8 cellular contexts compared by ENCODE assay signal in the genomic region with DNA sequence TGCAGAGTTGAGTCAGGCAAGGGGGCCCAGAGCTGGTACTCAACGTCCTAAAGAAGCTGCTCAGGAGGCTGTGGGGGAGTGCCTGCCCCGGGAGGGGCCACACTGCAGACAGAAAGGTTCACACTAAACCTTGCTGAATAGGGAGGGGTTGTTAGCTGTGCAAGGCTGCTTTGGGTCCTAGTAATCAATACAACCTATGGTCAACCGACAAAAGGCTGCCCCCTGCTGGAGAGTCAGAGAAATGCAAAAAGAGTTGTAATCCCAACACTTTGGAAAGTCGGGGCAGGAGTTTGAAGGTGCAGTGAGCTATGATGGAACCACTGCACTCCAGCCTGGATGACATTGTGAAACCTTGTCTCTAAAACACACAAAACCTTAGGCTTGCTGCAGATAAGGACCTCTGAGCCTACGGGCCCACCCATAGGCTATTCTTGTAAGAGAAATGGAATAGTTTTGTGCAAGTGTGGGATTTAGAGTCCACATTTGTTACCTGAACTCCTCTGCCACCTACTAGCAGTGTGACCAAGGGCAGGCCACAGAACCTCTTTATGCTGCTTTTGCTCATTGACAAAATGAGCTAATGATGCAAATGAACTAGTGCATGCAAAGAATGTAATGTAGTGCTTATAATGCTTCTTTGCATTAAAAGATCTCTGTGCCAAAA.
DNase-seq lines count a peak whose midpoint lies in the region; ATAC-seq and TF ChIP-seq lines count a peak whose summit lies in the region.

No MANE protein-coding gene starts in this region.

- no peaks in the 10 kb centered on the region for H3K9me3 Mint-ChIP-seq in activated naive CD8-positive, alpha-beta T cell treated with anti-CD3 and anti-CD28 coated beads, Interleukin-2, amount 10 ng/mL, durations not matched to agents 7 days and 5 days

- H3K36me3 Mint-ChIP-seq in activated naive CD8-positive, alpha-beta T cell treated with anti-CD3 and anti-CD28 coated beads, Interleukin-2, amount 10 ng/mL, durations not matched to agents 7 days and 5 days = no peaks in the 10 kb centered on the region

- no peak for TF ChIP-seq POLR2A in sigmoid colon (IDR thresholded peaks at IDR 0.05)

- no peak overlapping the region for H2AFZ ChIP-seq in KMS-11 (ENCODE audit: low read depth)

- no peak overlapping the region for H3K9ac ChIP-seq in KMS-11

- WGBS in sigmoid colon, 2 donors = 24 to 33% methylated on average over 5 of the region's 5 CpGs

- POLR2A ChIA-PET in activated naive CD8-positive, alpha-beta T cell treated with anti-CD3 and anti-CD28 coated beads, Interleukin-2, amount 10 ng/mL, durations not matched to agents 7 days and 5 days (lab: Charles Lee) = interaction anchor here (0.9 kb wide), 1 partner anchor 460 kb away, joined by 3 read pairs; the partner anchor contains the start of gene STAM2

- no peaks in the 10 kb centered on the region for H3K79me2 ChIP-seq in KMS-11 (ENCODE audit: insufficient read depth, low read depth)

- H3K9me3 ChIP-seq in BE2C (no peaks in the 10 kb centered on the region), left ventricle myocardium inferior (replicated peaks) (no peaks in the 10 kb centered on the region), sigmoid colon (no peaks in the 10 kb centered on the region)

- H3K27ac ChIP-seq in KMS-11 (no peak overlapping the region), left ventricle myocardium inferior (replicated peaks) (no peak overlapping the region), sigmoid colon (no peak overlapping the region)

- no peak overlapping the region for H3K4me3 Mint-ChIP-seq in activated naive CD8-positive, alpha-beta T cell treated with anti-CD3 and anti-CD28 coated beads, Interleukin-2, amount 10 ng/mL, durations not matched to agents 7 days and 5 days

- peak; percentile 49 for DNase-seq in BE2C
- peak; percentile 69 for DNase-seq in SKM-1 (lab: John Stamatoyannopoulos, UW; ENCODE audit: unreplicated experiment)
- DNase-seq in activated naive CD8-positive, alpha-beta T cell treated with anti-CD3 and anti-CD28 coated beads, Interleukin-2, amount 10 ng/mL, durations not matched to agents 7 days and 5 days = peak; percentile 62
- DNase-seq in left ventricle myocardium inferior = peak; percentile 17
- peak; percentile 67 for DNase-seq in sigmoid colon

- no peaks in the 10 kb centered on the region for H4K20me1 ChIP-seq in KMS-11 (ENCODE audit: insufficient read depth)

- ATAC-seq in GM19351 (IDR thresholded peaks at IDR 0.05; ENCODE audit: unreplicated experiment) (peak; percentile 77), GM19328 (IDR thresholded peaks at IDR 0.05; ENCODE audit: unreplicated experiment) (no peak)
- peak; percentile 79 for ATAC-seq in activated naive CD8-positive, alpha-beta T cell treated with anti-CD3 and anti-CD28 coated beads, Interleukin-2, amount 10 ng/mL, durations not matched to agents 7 days and 5 days (ENCODE audit: low read depth)

- TF ChIP-seq CTCF in BE2C (IDR thresholded peaks at IDR 0.05; ENCODE audit: low read depth, low read length) (peak; percentile 66), KMS-11 (conservative IDR thresholded peaks at IDR 0.05; ENCODE audit: low read depth, low read length) (peak; percentile 99), left ventricle myocardium inferior (IDR thresholded peaks at IDR 0.05; ENCODE audit: borderline replicate concordance) (peak; percentile 86), sigmoid colon (IDR thresholded peaks at IDR 0.05) (peak; percentile 54 to 88 (median 72))

- H3K4me1 Mint-ChIP-seq in activated naive CD8-positive, alpha-beta T cell treated with anti-CD3 and anti-CD28 coated beads, Interleukin-2, amount 10 ng/mL, durations not matched to agents 7 days and 5 days = no peaks in the 10 kb centered on the region

- H3K4me3 ChIP-seq in BE2C (ENCODE audit: low read depth, low read length) (no peak overlapping the region), KMS-11 (IDR thresholded peaks at IDR 0.05; ENCODE audit: insufficient read depth, low read depth, low read length) (no peak overlapping the region), left ventricle myocardium inferior (no peak overlapping the region), sigmoid colon (no peak overlapping the region)

- H3K27ac Mint-ChIP-seq in activated naive CD8-positive, alpha-beta T cell treated with anti-CD3 and anti-CD28 coated beads, Interleukin-2, amount 10 ng/mL, durations not matched to agents 7 days and 5 days = no peak overlapping the region

- no peaks in the 10 kb centered on the region for H3K27me3 Mint-ChIP-seq in activated naive CD8-positive, alpha-beta T cell treated with anti-CD3 and anti-CD28 coated beads, Interleukin-2, amount 10 ng/mL, durations not matched to agents 7 days and 5 days

- no peak for TF ChIP-seq EP300 in sigmoid colon (IDR thresholded peaks at IDR 0.05)

- H3K4me2 ChIP-seq in KMS-11 = no peak overlapping the region

- intact Hi-C loops in left ventricle myocardium inferior (cut with micrococcal nuclease) = no loop called here
- intact Hi-C loops in sigmoid colon (cut with DNase I) = loop anchor here (2.0 to 5.0 kb wide), 2 partner anchors 298 to 445 kb away; partner anchors contain the start of gene FMNL2

- no peaks in the 10 kb centered on the region for H3K27me3 ChIP-seq in BE2C
- no peaks in the 10 kb centered on the region for H3K27me3 ChIP-seq in KMS-11 (ENCODE audit: insufficient read depth, low read depth)
- no peaks in the 10 kb centered on the region for H3K27me3 ChIP-seq in left ventricle myocardium inferior (ENCODE audit: low read depth)
- no peaks in the 10 kb centered on the region for H3K27me3 ChIP-seq in sigmoid colon

- no peaks in the 10 kb centered on the region for H3K36me3 ChIP-seq in BE2C
- no peaks in the 10 kb centered on the region for H3K36me3 ChIP-seq in KMS-11 (ENCODE audit: insufficient read depth)
- H3K36me3 ChIP-seq in left ventricle myocardium inferior = peaks cover 50% of the 10 kb centered on the region
- H3K36me3 ChIP-seq in sigmoid colon = peaks cover 0 to 66% (median 20%) of the 10 kb centered on the region in 4 donors

- no peaks in the 10 kb centered on the region for H3K4me1 ChIP-seq in BE2C
- H3K4me1 ChIP-seq in KMS-11 (ENCODE audit: low read depth, poor library complexity, severe bottlenecking) = no peaks in the 10 kb centered on the region
- H3K4me1 ChIP-seq in left ventricle myocardium inferior = no peaks in the 10 kb centered on the region
- no peaks in the 10 kb centered on the region for H3K4me1 ChIP-seq in sigmoid colon

Comparison
In these comparisons a context has a peak if more than half of its experiments do, and no peak if none do; other contexts are left out.
1. DNase-seq: peak in every context shown above with its lines; median percentile 69 in SKM-1; 67 in sigmoid colon; 62 in activated naive CD8-positive, alpha-beta T cell treated with anti-CD3 and anti-CD28 coated beads, Interleukin-2, amount 10 ng/mL, durations not matched to agents 7 days and 5 days; 49 in BE2C; 17 in left ventricle myocardium inferior.